In genomic region chr10:88810196-88810961, GRCh38 we compare ENCODE assay signal across 8 cellular contexts. TPM values are rescaled to one million over a fixed set of nuclear protein-coding genes. Genes with fewer than 3 reads are reported as not detected.
DNase-seq lines count a peak whose midpoint lies in the region; ATAC-seq and TF ChIP-seq lines count a peak whose summit lies in the region.

No MANE protein-coding gene starts in this region.

- ATAC-seq in right lobe of liver = peak; percentile 83 to 89 (median 86)
- no peak for ATAC-seq in GM21381 (IDR thresholded peaks at IDR 0.05; ENCODE audit: unreplicated experiment)

- no peak overlapping the region for H3K27ac ChIP-seq in right lobe of liver

- intact Hi-C loops in right lobe of liver (cut with DNase I) = loop anchor here in 1 of 2 donors (10.0 kb wide), 1 partner anchor 126 kb away; no protein-coding TSS in a partner anchor

- no peak for TF ChIP-seq POLR2A in right lobe of liver (IDR thresholded peaks at IDR 0.05)

- no peaks in the 10 kb centered on the region for H3K9me3 ChIP-seq in right lobe of liver

- H3K27me3 Mint-ChIP-seq in chondrocyte (ENCODE audit: low read depth) = peaks cover 17% of the 10 kb centered on the region

- TF ChIP-seq CTCF in LNCAP (IDR thresholded peaks at IDR 0.05) (peak; percentile 59), chondrocyte (IDR thresholded peaks at IDR 0.05) (peak; percentile 87), right lobe of liver (IDR thresholded peaks at IDR 0.05) (peak; percentile 52 to 79 (median 77))

- DNase-seq in stimulated activated CD4-positive, alpha-beta T cell treated with anti-CD3 and anti-CD28 coated beads, Interleukin-4, amount 100 ng/mL, for 24 hours = peak; percentile 42
- no peak for DNase-seq in stimulated activated CD4-positive, alpha-beta T cell treated with anti-CD3 and anti-CD28 coated beads, Interleukin-1b, Interleukin-23, amount 100 ng/mL, for 48 hours
- DNase-seq in SK-MEL-5 (ENCODE audit: low read depth, low spot score) (peak; percentile 62), chondrocyte (ENCODE audit: low spot score) (no peak), right lobe of liver (no peak), mesenteric fat pad (ENCODE audit: low spot score) (no peak)

- no peaks in the 10 kb centered on the region for H3K36me3 ChIP-seq in right lobe of liver

- no peak overlapping the region for H3K4me3 Mint-ChIP-seq in chondrocyte (ENCODE audit: unreplicated experiment)

- no peak overlapping the region for H3K4me3 ChIP-seq in right lobe of liver

- no peaks in the 10 kb centered on the region for H3K9me3 Mint-ChIP-seq in chondrocyte (ENCODE audit: low read depth)

- H3K27ac Mint-ChIP-seq in chondrocyte (ENCODE audit: unreplicated experiment) = no peak overlapping the region

- H3K36me3 Mint-ChIP-seq in chondrocyte (ENCODE audit: low read depth) = no peaks in the 10 kb centered on the region

- WGBS in right lobe of liver (ENCODE audit: insufficient coverage, low coverage, low lambda C conversion rate, missing lambda C conversion rate) = 19% methylated on average over 5 of the region's 5 CpGs

- no peaks in the 10 kb centered on the region for H3K27me3 ChIP-seq in right lobe of liver

- in situ Hi-C loops in SK-MEL-5 (cut with HindIII; ENCODE audit: low pct_unique_long_range_greater_than_20kb, low sequenced_read_pairs) = no loop called here

- no peaks in the 10 kb centered on the region for H3K4me1 Mint-ChIP-seq in chondrocyte (ENCODE audit: low read depth)

- H3K4me1 ChIP-seq in right lobe of liver = no peaks in the 10 kb centered on the region

RNA-seq across cellular contexts. Expression of gene LIPM, which starts 7.8 kb away (rescaled TPM):
- total RNA-seq in SK-MEL-5 (2014; rRNA removed; shearing (Covaris generic)) = not detected in 2 replicates
- not detected in 2 replicates for polyA plus RNA-seq in SK-MEL-5 (2015; cell fraction: cytosol; rRNA removed)
- not detected in 2 replicates for polyA plus RNA-seq in SK-MEL-5 (2015; cell fraction: nucleus; rRNA removed)
- not detected in 3 replicates for total RNA-seq in chondrocyte
- not detected for total RNA-seq in right lobe of liver
- not detected for total RNA-seq in mesenteric fat pad

RNA-seq across cellular contexts. Expression of gene ANKRD22, which starts 41.3 kb away (rescaled TPM):
- not detected in 2 replicates for total RNA-seq in SK-MEL-5 (2014; rRNA removed; shearing (Covaris generic))
- 0.19 TPM in 1 of 2 replicates, not detected in the other for polyA plus RNA-seq in SK-MEL-5 (2015; cell fraction: cytosol; rRNA removed)
- polyA plus RNA-seq in SK-MEL-5 (2015; cell fraction: nucleus; rRNA removed) = not detected in 2 replicates
- total RNA-seq in chondrocyte (not detected in 3 replicates), right lobe of liver (1 to 10 TPM in 2 of 6 experiments, under 1 TPM in 1, not detected in 3; 0.54 to 1.2 (median 1.2) TPM), mesenteric fat pad (0.80 TPM)

RNA-seq across cellular contexts. Expression of gene LIPN, which starts 50.6 kb away (rescaled TPM):
- not detected in 2 replicates for total RNA-seq in SK-MEL-5 (2014; rRNA removed; shearing (Covaris generic))
- not detected in 2 replicates for polyA plus RNA-seq in SK-MEL-5 (2015; cell fraction: cytosol; rRNA removed)
- polyA plus RNA-seq in SK-MEL-5 (2015; cell fraction: nucleus; rRNA removed) = not detected in 2 replicates
- total RNA-seq in chondrocyte (not detected in 3 replicates), right lobe of liver (under 1 TPM in 2 of 6 experiments, not detected in 4; 0.25 to 0.29 TPM), mesenteric fat pad (0.74 TPM)

Comparison
In these comparisons a context has a peak if more than half of its experiments do, and no peak if none do; other contexts are left out.
1. DNase-seq: peak in stimulated activated CD4-positive, alpha-beta T cell treated with anti-CD3 and anti-CD28 coated beads, Interleukin-4, amount 100 ng/mL, for 24 hours (single experiment) and SK-MEL-5 (single experiment); none in stimulated activated CD4-positive, alpha-beta T cell treated with anti-CD3 and anti-CD28 coated beads, Interleukin-1b, Interleukin-23, amount 100 ng/mL, for 48 hours (single experiment), chondrocyte (single experiment), right lobe of liver (0 of 3) and mesenteric fat pad (single experiment).
2. Peak in every context shown above with its lines, with median percentiles within 50 percentile points of each other: CTCF ChIP-seq.